ENCODE assay signal across 8 cellular contexts in genomic region chr17:35063514-35064223, GRCh38. TPM values are rescaled to one million over a fixed set of nuclear protein-coding genes. Genes with fewer than 3 reads are reported as not detected.
DNase-seq lines count a peak whose midpoint lies in the region; ATAC-seq, FAIRE-seq and TF ChIP-seq lines count a peak whose summit lies in the region.

A gene with protein sequence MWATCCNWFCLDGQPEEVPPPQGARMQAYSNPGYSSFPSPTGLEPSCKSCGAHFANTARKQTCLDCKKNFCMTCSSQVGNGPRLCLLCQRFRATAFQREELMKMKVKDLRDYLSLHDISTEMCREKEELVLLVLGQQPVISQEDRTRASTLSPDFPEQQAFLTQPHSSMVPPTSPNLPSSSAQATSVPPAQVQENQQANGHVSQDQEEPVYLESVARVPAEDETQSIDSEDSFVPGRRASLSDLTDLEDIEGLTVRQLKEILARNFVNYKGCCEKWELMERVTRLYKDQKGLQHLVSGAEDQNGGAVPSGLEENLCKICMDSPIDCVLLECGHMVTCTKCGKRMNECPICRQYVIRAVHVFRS (minus strand): TSS chr17:35063707. CDS start chr17:35026553, 37,154 bp downstream.

- FAIRE-seq in HTR-8/SVneo (lab: Jason Lieb, UNC) = peak; percentile 84

- TF ChIP-seq CTCF in Panc1 (IDR thresholded peaks at IDR 0.05) (no peak; the same call in 1 of the 2 replicates), fibroblast of lung (conservative IDR thresholded peaks at IDR 0.05 in 1 of 2, IDR thresholded peaks at IDR 0.05 in 1 of 2; ENCODE audit: low read depth in 1 of 2, low read length in 2 of 2) (peak; percentile 15 to 18)

- peak within 1 kb of the TSS; percentile 85 for H3K27ac Mint-ChIP-seq in activated T-cell treated with anti-CD3 and anti-CD28 coated beads, Interleukin-2, amount 50 U/mL, for 72 hours
- H3K27ac Mint-ChIP-seq in naive thymus-derived CD4-positive, alpha-beta T cell = peak within 1 kb of the TSS; percentile 88 to 97 (median 94)
- H3K27ac Mint-ChIP-seq in stimulated activated naive B cell treated with anti-CD40 and anti-IgM and Interleukin-4, amounts not matched to agents 10 μg/mL and 1 μg/mL and 100 μg/mL, for 72 hours = peak within 1 kb of the TSS; percentile 89

- peak; percentile 97 for DNase-seq in Caki2 (ENCODE audit: low read depth)
- DNase-seq in HTR-8/SVneo (ENCODE audit: insufficient read length, low spot score) = peak; percentile 95
- DNase-seq in Panc1 (ENCODE audit: low read depth, low spot score) = peak; percentile 94
- DNase-seq in activated T-cell treated with anti-CD3 and anti-CD28 coated beads, Interleukin-2, amount 50 U/mL, for 72 hours = peak; percentile 88 to 94
- DNase-seq in fibroblast of lung (ENCODE audit: low read depth in 2 of 2) = peak; percentile 97 to 98
- peak; percentile 45 to 92 (median 80) for DNase-seq in naive thymus-derived CD4-positive, alpha-beta T cell
- peak; percentile 86 for DNase-seq in stimulated activated naive B cell treated with anti-CD40 and anti-IgM and Interleukin-4, amounts not matched to agents 10 μg/mL and 1 μg/mL and 100 μg/mL, for 72 hours

- POLR2A ChIA-PET in Panc1 (lab: Charles Lee) = interaction anchor here (0.6 to 0.7 kb wide), 3 partner anchors 38 to 80 kb away, joined by 3 to 14 read pairs (median 6); no protein-coding TSS in a partner anchor
- POLR2A ChIA-PET in naive thymus-derived CD4-positive, alpha-beta T cell (lab: Charles Lee) = interaction anchor here (0.6 to 7.9 kb wide), 20 partner anchors 14 to 515 kb away, joined by 3 to 132 read pairs (median 4); partner anchors contain the start of genes CCT6B, LIG3, PEX12 and RAD51D

- peaks cover 69% of the 10 kb centered on the region for H3K4me1 Mint-ChIP-seq in activated T-cell treated with anti-CD3 and anti-CD28 coated beads, Interleukin-2, amount 50 U/mL, for 72 hours (ENCODE audit: low read depth)
- peaks cover 37 to 80% (median 65%) of the 10 kb centered on the region in 7 donors for H3K4me1 Mint-ChIP-seq in naive thymus-derived CD4-positive, alpha-beta T cell
- peaks cover 27 to 53% of the 10 kb centered on the region in 2 donors for H3K4me1 Mint-ChIP-seq in stimulated activated naive B cell treated with anti-CD40 and anti-IgM and Interleukin-4, amounts not matched to agents 10 μg/mL and 1 μg/mL and 100 μg/mL, for 72 hours

- H3K4me1 ChIP-seq in Panc1 (ENCODE audit: control insufficient read depth, insufficient read depth, low read length) = peaks cover 25% of the 10 kb centered on the region
- peaks cover 10% of the 10 kb centered on the region for H3K4me1 ChIP-seq in fibroblast of lung (ENCODE audit: control insufficient read depth, extremely low read depth, insufficient read depth, low read length)
- H3K4me1 ChIP-seq in naive thymus-derived CD4-positive, alpha-beta T cell (ENCODE audit: control insufficient read depth in 2 of 2, insufficient read depth in 2 of 2, low read length in 2 of 2) = peaks cover 21 to 29% of the 10 kb centered on the region in 2 donors

- no peaks in the 10 kb centered on the region for H3K27me3 Mint-ChIP-seq in activated T-cell treated with anti-CD3 and anti-CD28 coated beads, Interleukin-2, amount 50 U/mL, for 72 hours (ENCODE audit: low read depth)
- H3K27me3 Mint-ChIP-seq in naive thymus-derived CD4-positive, alpha-beta T cell = no peaks in the 10 kb centered on the region
- H3K27me3 Mint-ChIP-seq in stimulated activated naive B cell treated with anti-CD40 and anti-IgM and Interleukin-4, amounts not matched to agents 10 μg/mL and 1 μg/mL and 100 μg/mL, for 72 hours = no peaks in the 10 kb centered on the region

- H2AFZ ChIP-seq in fibroblast of lung (ENCODE audit: low read length) = peak within 1 kb of the TSS; percentile 12

- ATAC-seq in GM21367 (IDR thresholded peaks at IDR 0.05; ENCODE audit: unreplicated experiment) = peak; percentile 87
- ATAC-seq in Panc1 = peak; percentile 100
- peak; percentile 98 for ATAC-seq in activated T-cell treated with anti-CD3 and anti-CD28 coated beads, Interleukin-2, amount 50 U/mL, for 72 hours (replicated peaks in 1 of 2)
- ATAC-seq in naive thymus-derived CD4-positive, alpha-beta T cell = peak; percentile 99
- peak; percentile 98 to 99 for ATAC-seq in stimulated activated naive B cell treated with anti-CD40 and anti-IgM and Interleukin-4, amounts not matched to agents 10 μg/mL and 1 μg/mL and 100 μg/mL, for 72 hours (replicated peaks)

- in situ Hi-C loops in Caki2 (cut with HindIII; ENCODE audit: low pct_unique_long_range_greater_than_20kb, low sequenced_read_pairs) = no loop called here
- in situ Hi-C loops in Panc1 (cut with HindIII; ENCODE audit: low pct_unique_long_range_greater_than_20kb, low sequenced_read_pairs) = no loop called here

- TSS peak; percentile 96 for BruUV-seq in Panc1 (replicated peaks; lab: Mats Ljungman, UMichigan)

- peak within 1 kb of the TSS; percentile 58 to 62 for H3K4me3 Mint-ChIP-seq in activated T-cell treated with anti-CD3 and anti-CD28 coated beads, Interleukin-2, amount 50 U/mL, for 72 hours
- H3K4me3 Mint-ChIP-seq in naive thymus-derived CD4-positive, alpha-beta T cell = peak within 1 kb of the TSS; percentile 71 to 89 (median 80)
- peak within 1 kb of the TSS; percentile 61 to 64 for H3K4me3 Mint-ChIP-seq in stimulated activated naive B cell treated with anti-CD40 and anti-IgM and Interleukin-4, amounts not matched to agents 10 μg/mL and 1 μg/mL and 100 μg/mL, for 72 hours

- H3K27ac ChIP-seq in Panc1 (ENCODE audit: low read length) = peak within 1 kb of the TSS; percentile 94
- H3K27ac ChIP-seq in fibroblast of lung (ENCODE audit: insufficient read depth, low read length) = peak within 1 kb of the TSS; percentile 84
- H3K27ac ChIP-seq in naive thymus-derived CD4-positive, alpha-beta T cell (ENCODE audit: low read depth, low read length) = peak within 1 kb of the TSS; percentile 71

- H3K4me2 ChIP-seq in fibroblast of lung (ENCODE audit: extremely low read depth, insufficient read depth, low read length) = peak within 1 kb of the TSS; percentile 61

- no peaks in the 10 kb centered on the region for H3K9me3 ChIP-seq in Panc1 (ENCODE audit: control insufficient read depth, insufficient read depth, low read depth, low read length)
- no peaks in the 10 kb centered on the region for H3K9me3 ChIP-seq in fibroblast of lung (ENCODE audit: control insufficient read depth, insufficient read depth, low read depth, low read length)
- no peaks in the 10 kb centered on the region for H3K9me3 ChIP-seq in naive thymus-derived CD4-positive, alpha-beta T cell (ENCODE audit: control insufficient read depth in 2 of 3, low read length in 3 of 3)

- intact Hi-C loops in Panc1 (cut with micrococcal nuclease; ENCODE audit: unreplicated experiment) = no loop called here
- intact Hi-C loops in naive thymus-derived CD4-positive, alpha-beta T cell (cut with micrococcal nuclease) = loop anchor here (1.0 kb wide), 12 partner anchors 10 to 521 kb away; partner anchors contain the start of genes RAD51D (in 2 of the 2), CCT6B (in 1 of the 2) and ZNF830 (in 1 of the 2)

- H3K79me2 ChIP-seq in fibroblast of lung (ENCODE audit: control insufficient read depth, insufficient read depth, low read length) = peaks cover 14% of the 10 kb centered on the region

- CTCF ChIA-PET in Panc1 (lab: Charles Lee) = interaction anchor here (0.5 to 0.6 kb wide), 2 partner anchors 50 to 506 kb away, joined by 3 read pairs; no protein-coding TSS in a partner anchor
- CTCF ChIA-PET in naive thymus-derived CD4-positive, alpha-beta T cell (lab: Charles Lee) = interaction anchor here (0.6 to 4.6 kb wide), 23 partner anchors 10 to 893 kb away, joined by 3 to 58 read pairs (median 6); partner anchors contain the start of genes LIG3 and RAD51D

- H3K9ac ChIP-seq in fibroblast of lung (ENCODE audit: insufficient read depth, low read length) = peak within 1 kb of the TSS; percentile 40

- H3K4me3 ChIP-seq in Panc1 (ENCODE audit: low read depth in 2 of 2, low read length in 2 of 2) (peak within 1 kb of the TSS; percentile 15 to 38), fibroblast of lung (replicated peaks in 1 of 4; ENCODE audit: control extremely low read depth in 1 of 4, insufficient read depth in 1 of 4, low read depth in 3 of 4, low read length in 4 of 4) (peak within 1 kb of the TSS in 2 of 4 experiments; percentile 44 to 48)
- peak within 1 kb of the TSS; percentile 8 for H3K4me3 ChIP-seq in naive thymus-derived CD4-positive, alpha-beta T cell (ENCODE audit: low read length)

- peaks cover 14 to 18% of the 10 kb centered on the region in 2 donors for H3K36me3 Mint-ChIP-seq in activated T-cell treated with anti-CD3 and anti-CD28 coated beads, Interleukin-2, amount 50 U/mL, for 72 hours (ENCODE audit: insufficient read depth in 2 of 2)
- peaks cover 7 to 41% (median 18%) of the 10 kb centered on the region in 5 donors for H3K36me3 Mint-ChIP-seq in naive thymus-derived CD4-positive, alpha-beta T cell
- peaks cover 6 to 13% of the 10 kb centered on the region in 2 donors for H3K36me3 Mint-ChIP-seq in stimulated activated naive B cell treated with anti-CD40 and anti-IgM and Interleukin-4, amounts not matched to agents 10 μg/mL and 1 μg/mL and 100 μg/mL, for 72 hours

- no peaks in the 10 kb centered on the region for H3K9me3 Mint-ChIP-seq in activated T-cell treated with anti-CD3 and anti-CD28 coated beads, Interleukin-2, amount 50 U/mL, for 72 hours
- peaks cover 0 to 1% (median 0%) of the 10 kb centered on the region in 11 donors for H3K9me3 Mint-ChIP-seq in naive thymus-derived CD4-positive, alpha-beta T cell
- H3K9me3 Mint-ChIP-seq in stimulated activated naive B cell treated with anti-CD40 and anti-IgM and Interleukin-4, amounts not matched to agents 10 μg/mL and 1 μg/mL and 100 μg/mL, for 72 hours = no peaks in the 10 kb centered on the region

- H4K20me1 ChIP-seq in fibroblast of lung (ENCODE audit: control insufficient read depth, extremely low read depth, insufficient read depth, low read length) = no peaks in the 10 kb centered on the region

- H3K27me3 ChIP-seq in Panc1 (ENCODE audit: control insufficient read depth, insufficient read depth, low read length) = no peaks in the 10 kb centered on the region
- H3K27me3 ChIP-seq in fibroblast of lung (ENCODE audit: control insufficient read depth, insufficient read depth, low read length) = no peaks in the 10 kb centered on the region
- no peaks in the 10 kb centered on the region for H3K27me3 ChIP-seq in naive thymus-derived CD4-positive, alpha-beta T cell (ENCODE audit: control insufficient read depth in 2 of 2, insufficient read depth in 2 of 2, low read length in 2 of 2)

- no peaks in the 10 kb centered on the region for H3K36me3 ChIP-seq in Panc1 (ENCODE audit: control insufficient read depth, insufficient read depth, low read length)
- no peaks in the 10 kb centered on the region for H3K36me3 ChIP-seq in fibroblast of lung (ENCODE audit: control insufficient read depth, insufficient read depth, low read length)
- H3K36me3 ChIP-seq in naive thymus-derived CD4-positive, alpha-beta T cell (ENCODE audit: control insufficient read depth in 2 of 3, insufficient read depth in 3 of 3, low read length in 3 of 3) = peaks cover 0 to 3% (median 0%) of the 10 kb centered on the region in 3 experiments

RNA-seq across cellular contexts. Expression of the gene that starts here (rescaled TPM):
- total RNA-seq in Caki2 (2014; rRNA removed; shearing (Covaris generic); ENCODE audit: low replicate concordance) = 75.3 and 76.0 TPM in 2 replicates
- 38.4 TPM for total RNA-seq in Panc1 (2021; ENCODE audit: unreplicated experiment)
- 19.4 TPM for polyA plus RNA-seq in Panc1 (2012; ENCODE audit: insufficient read length)
- total RNA-seq in activated T-cell treated with anti-CD3 and anti-CD28 coated beads, Interleukin-2, amount 50 U/mL, for 72 hours = 10 to 100 TPM; 47.7 to 50.0 TPM
- 5.6 and 10.1 TPM in 2 replicates for total RNA-seq in fibroblast of lung
- polyA plus RNA-seq in fibroblast of lung = 15.9 and 26.8 TPM in 2 replicates
- polyA plus RNA-seq in fibroblast of lung (2012) = 10.2 and 20.7 TPM in 2 replicates
- polyA minus RNA-seq in fibroblast of lung (ENCODE audit: low replicate concordance) = 60.4 and 165 TPM in 2 replicates
- total RNA-seq in naive thymus-derived CD4-positive, alpha-beta T cell = 10 to 100 TPM; 45.0 to 74.7 (median 55.7) TPM
- polyA plus RNA-seq in naive thymus-derived CD4-positive, alpha-beta T cell = 10 to 100 TPM; 36.4 to 47.1 TPM
